Comparison of ENCODE assay signal across 17 cellular contexts in the genomic region with DNA sequence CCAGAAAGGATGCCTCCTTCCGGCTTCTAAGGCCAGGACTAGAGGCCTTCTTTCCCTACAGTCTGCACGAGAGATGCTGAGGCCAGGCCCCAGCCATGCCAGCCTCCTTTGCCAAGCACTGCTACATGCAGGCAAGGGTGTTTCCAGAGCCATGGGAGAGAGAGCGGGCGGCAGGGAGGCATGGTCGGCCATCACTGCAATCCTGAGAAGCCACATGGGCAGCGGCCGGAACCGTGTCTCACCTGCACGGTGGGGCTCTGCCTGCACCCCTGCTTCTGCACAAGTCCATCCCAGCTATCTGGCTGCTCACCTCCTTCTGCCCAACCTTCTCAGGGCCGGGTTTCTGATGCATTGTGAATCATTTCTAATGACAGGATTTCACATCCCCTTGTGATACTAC. TPM values are rescaled to one million over a fixed set of nuclear protein-coding genes. Genes with fewer than 3 reads are reported as not detected.
DNase-seq lines count a peak whose midpoint lies in the region; TF ChIP-seq lines count a peak whose summit lies in the region.
"Had no signal": no experiment of that assay in that cellular context is flagged by ENCODE, and none has a peak within 500 bp of the region (broad histone marks: within the 10 kb centered on the region; RNA-seq: fewer than 3 reads in every experiment).

No MANE protein-coding gene starts in this region.

- no peak overlapping the region for H2BK120ac ChIP-seq in neuronal stem cell (ENCODE audit: low read depth, low read length)

- H2BK5ac ChIP-seq in neuronal stem cell (ENCODE audit: low read length), result no peak overlapping the region

- H2BK15ac ChIP-seq in neuronal stem cell (ENCODE audit: low read length), result peak overlapping the region; percentile 32

- H3K4ac ChIP-seq in neuronal stem cell (ENCODE audit: low read length), result no peak overlapping the region

- no TSS peak for BruUV-seq in MCF 10A (replicated peaks; lab: Mats Ljungman, UMichigan)

- peak overlapping the region; percentile 20 for H3K18ac ChIP-seq in neuronal stem cell (ENCODE audit: low read length)

- H4K91ac ChIP-seq in neuronal stem cell (ENCODE audit: low read depth, low read length, poor library complexity), result no peak overlapping the region

- no peaks in the 10 kb centered on the region for H3K79me1 ChIP-seq in neuronal stem cell (ENCODE audit: low read depth, low read length)

- H2AFZ ChIP-seq in GM23248 (no peak overlapping the region), neuronal stem cell (ENCODE audit: low read length) (no peak overlapping the region)

- H3K4me1 Mint-ChIP-seq in brain (peaks cover 68% of the 10 kb centered on the region), MCF 10A (ENCODE audit: insufficient read depth, unreplicated experiment) (no peaks in the 10 kb centered on the region)
- H3K4me1 Mint-ChIP-seq: B cell had no signal

- H3K9me3 Mint-ChIP-seq in brain, result no peaks in the 10 kb centered on the region
- H3K9me3 Mint-ChIP-seq in MCF 10A (ENCODE audit: unreplicated experiment), result peaks cover 16% of the 10 kb centered on the region
- H3K9me3 Mint-ChIP-seq: CD4-positive, alpha-beta T cell had no signal

- intact Hi-C loops in MCF 10A (cut with micrococcal nuclease), result no loop called here

- H4K20me1 ChIP-seq in GM23248 (ENCODE audit: insufficient read depth), result no peaks in the 10 kb centered on the region

- H2BK12ac ChIP-seq in neuronal stem cell (ENCODE audit: low read length), result peak overlapping the region; percentile 36

- H3K9me3 ChIP-seq in GM23248 (ENCODE audit: low read depth), result no peaks in the 10 kb centered on the region
- H3K9me3 ChIP-seq in neuronal stem cell (replicated peaks in 1 of 2; ENCODE audit: control insufficient read depth in 2 of 2, insufficient read depth in 1 of 2, low read depth in 1 of 2, low read length in 2 of 2), result no peaks in the 10 kb centered on the region

- H3K79me2 ChIP-seq in GM23248 (ENCODE audit: insufficient read depth), result peaks cover 98% of the 10 kb centered on the region

- in situ Hi-C loops in GM23248 (cut with MboI), result no loop called here

- no peak overlapping the region for H4K8ac ChIP-seq in neuronal stem cell (ENCODE audit: low read depth, low read length)

- WGBS in GM23248 (ENCODE audit: low coverage in 1 of 2, low lambda C conversion rate in 2 of 2, missing lambda C conversion rate in 2 of 2), 2 experiments, result 89% methylated on average over 9 to 10 of the region's 10 CpGs
- WGBS in neuronal stem cell (ENCODE audit: extremely low coverage in 2 of 2, insufficient read length in 2 of 2, insufficient replicate concordance in 1 of 2), 2 donors, result no CpG with 5 or more reads among the region's 10 CpGs

- H3K27me3 Mint-ChIP-seq in brain (peaks cover 3% of the 10 kb centered on the region), MCF 10A (ENCODE audit: insufficient read depth, unreplicated experiment) (no peaks in the 10 kb centered on the region)
- H3K27me3 Mint-ChIP-seq: B cell had no signal

- H3K27ac ChIP-seq in GM23248, result no peak overlapping the region
- H3K27ac ChIP-seq in neuronal stem cell (replicated peaks; ENCODE audit: low read length), result no peak overlapping the region

- H3K36me3 ChIP-seq in GM23248 (ENCODE audit: low read depth) (peaks cover 13% of the 10 kb centered on the region; the same call in 1 of the 2 replicates), neuronal stem cell (replicated peaks in 1 of 2; ENCODE audit: control insufficient read depth in 2 of 2, insufficient read depth in 2 of 2, low read length in 2 of 2) (no peaks in the 10 kb centered on the region)

- H3K4me3 Mint-ChIP-seq in brain, result peak overlapping the region in 1 of 5 experiments; percentile 20
- H3K4me3 Mint-ChIP-seq in MCF 10A (ENCODE audit: unreplicated experiment), result no peak overlapping the region
- H3K4me3 Mint-ChIP-seq: B cell; CD4-positive, alpha-beta T cell had no signal

- no peaks in the 10 kb centered on the region for H3K9me2 ChIP-seq in GM23248 (ENCODE audit: insufficient read depth)

- H3K27ac Mint-ChIP-seq in brain (peak overlapping the region; percentile 15 to 96 (median 40)), MCF 10A (ENCODE audit: low read depth, unreplicated experiment) (no peak overlapping the region)
- H3K27ac Mint-ChIP-seq: B cell; CD4-positive, alpha-beta T cell had no signal

- H3K4me1 ChIP-seq in GM23248 (ENCODE audit: insufficient read depth) (peaks cover 56% of the 10 kb centered on the region), neuronal stem cell (ENCODE audit: control insufficient read depth in 2 of 2, insufficient read depth in 1 of 2, low read depth in 1 of 2, low read length in 2 of 2) (peaks cover 0 to 21% of the 10 kb centered on the region in 2 donors)

- no peaks in the 10 kb centered on the region for H3K27me3 ChIP-seq in GM23248 (replicated peaks; ENCODE audit: insufficient read depth)
- no peaks in the 10 kb centered on the region for H3K27me3 ChIP-seq in neuronal stem cell (ENCODE audit: control insufficient read depth in 3 of 3, insufficient read depth in 3 of 3, low read depth in 1 of 3, low read length in 3 of 3)

- H3F3A ChIP-seq in GM23248 (ENCODE audit: insufficient read depth), result peaks cover 31% of the 10 kb centered on the region

- H3K4me3 ChIP-seq in GM23248 (no peak overlapping the region), neuronal stem cell (ENCODE audit: low read length in 2 of 2) (no peak overlapping the region)

- H2AK5ac ChIP-seq in neuronal stem cell (ENCODE audit: low read depth, low read length), result peak overlapping the region; percentile 33

- no peak overlapping the region for H3K4me2 ChIP-seq in GM23248 (ENCODE audit: unreplicated experiment)
- no peak overlapping the region for H3K4me2 ChIP-seq in neuronal stem cell (ENCODE audit: insufficient read depth, low read length, poor library complexity, severe bottlenecking)

- no peak for TF ChIP-seq CTCF in brain (conservative IDR thresholded peaks at IDR 0.05)
- no peak for TF ChIP-seq CTCF in MCF 10A (IDR thresholded peaks at IDR 0.05; ENCODE audit: unreplicated experiment)

- H3K14ac ChIP-seq in neuronal stem cell (ENCODE audit: low read length), result no peak overlapping the region

- POLR2A ChIA-PET in MCF 10A (lab: Yijun Ruan, JAX), result no interaction called here

- H3K23ac ChIP-seq in neuronal stem cell (ENCODE audit: low read depth, low read length, poor library complexity), result no peak overlapping the region

- H3K9ac ChIP-seq in GM23248, result no peak overlapping the region
- H3K9ac ChIP-seq in neuronal stem cell (ENCODE audit: low read depth, low read length, poor library complexity), result no peak overlapping the region

- peak; percentile 23 for DNase-seq in GM23248
- peak; percentile 41 for DNase-seq in fibroblast of gingiva (ENCODE audit: low read depth)
- DNase-seq in neuronal stem cell (ENCODE audit: low spot score), result no peak
- DNase-seq in NK-92 treated with Interleukin-12 subunit alpha and Interleukin-12 subunit beta, amount 100 ng/mL, for 24 hours (lab: John Stamatoyannopoulos, UW), result no peak
- no peak for DNase-seq in iPS-NIHi11 (ENCODE audit: low spot score)
- DNase-seq in MCF 10A (ENCODE audit: unreplicated experiment), result no peak
- no peak for DNase-seq in NCI-H2107 (lab: John Stamatoyannopoulos, UW)
- DNase-seq: 8988T; C1 segment of cervical spinal cord; CD4-positive, alpha-beta T cell; DMS153; DMS79 treated with DMSO at 0.1 percent for 48 hours; EL; IMR-90 had no signal

- CTCF ChIA-PET in MCF 10A (lab: Yijun Ruan, JAX), result no interaction called here

- H3K36me3 Mint-ChIP-seq in brain, result no peaks in the 10 kb centered on the region
- H3K36me3 Mint-ChIP-seq in MCF 10A (ENCODE audit: insufficient read depth, unreplicated experiment), result peaks cover 7% of the 10 kb centered on the region

RNA-seq across cellular contexts. Expression of a gene that starts 35.1 kb away (rescaled TPM):
- total RNA-seq in GM23248 (2014; rRNA removed; shearing (Covaris generic)), result 20.9 and 24.0 TPM in 2 replicates
- 17.9 and 19.6 TPM in 2 replicates for polyA plus RNA-seq in GM23248 (2016; fragmentation: Nextera tagmentation; extraction: Ambion mirVana)
- polyA plus RNA-seq in brain (ENCODE audit: insufficient read depth, low read depth, low replicate concordance), result 17.6 TPM
- polyA plus RNA-seq in neuronal stem cell (2013, experiment 1 of 2), result 1.5 TPM
- 1.6 TPM for polyA plus RNA-seq in neuronal stem cell (2013, experiment 2 of 2)
- not detected in 2 replicates for total RNA-seq in MCF 10A (2022)
- total RNA-seq: HT-29 had no signal

Comparison
In these comparisons a context has a peak if more than half of its experiments do, and no peak if none do; other contexts are left out.
1. DNase-seq: peak in GM23248 (single experiment) and fibroblast of gingiva (single experiment); none in neuronal stem cell (single experiment), NK-92 treated with Interleukin-12 subunit alpha and Interleukin-12 subunit beta, amount 100 ng/mL, for 24 hours (single experiment), iPS-NIHi11 (single experiment), MCF 10A (single experiment) and NCI-H2107 (single experiment).
2. RNA of a gene that starts 35.1 kb away (total RNA-seq): 20.9 to 24.0 TPM in GM23248; not detected in MCF 10A; every median in the first group is over 10 times any median in the second.